ENCODE assay signal across 19 cellular contexts in the genomic region with DNA sequence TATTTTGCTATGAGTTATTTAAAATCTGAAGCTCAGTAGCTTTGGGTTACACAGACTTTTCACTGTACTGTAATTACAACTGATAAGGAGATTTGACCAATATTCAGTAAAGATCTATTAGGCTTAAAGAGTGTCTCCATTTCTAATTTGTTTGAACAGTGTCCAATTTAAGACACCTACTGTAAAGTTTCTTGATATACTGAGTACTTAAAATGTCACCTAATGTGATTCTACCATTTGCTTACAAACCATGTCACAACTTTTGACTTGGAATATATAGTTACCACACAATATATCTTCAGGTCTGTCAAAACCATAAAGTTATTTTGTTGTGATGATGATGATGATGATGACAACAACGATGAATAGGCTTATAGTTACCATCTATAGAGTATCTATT.
"Had no signal": no experiment of that assay in that cellular context is flagged by ENCODE, and none has a peak within 500 bp of the region (broad histone marks: within the 10 kb centered on the region; RNA-seq: fewer than 3 reads in every experiment).

No MANE protein-coding gene starts in this region.

- H3K9me3 Mint-ChIP-seq: effector memory CD8-positive, alpha-beta T cell; natural killer cell; stimulated activated naive B cell treated with anti-CD40 and anti-IgM and Interleukin-4, amounts not matched to agents 10 μg/mL and 1 μg/mL and 100 μg/mL, for 72 hours; stimulated activated naive CD8-positive, alpha-beta T cell treated with anti-CD3 and anti-CD28 coated beads, Interleukin-15, Interleukin-2, amounts not matched to agents 100 ng/mL and 50 ng/mL, for 24 hours had no signal

- H3K27ac Mint-ChIP-seq: natural killer cell; stimulated activated naive B cell treated with anti-CD40 and anti-IgM and Interleukin-4, amounts not matched to agents 10 μg/mL and 1 μg/mL and 100 μg/mL, for 72 hours; stimulated activated naive CD8-positive, alpha-beta T cell treated with anti-CD3 and anti-CD28 coated beads, Interleukin-15, Interleukin-2, amounts not matched to agents 100 ng/mL and 50 ng/mL, for 24 hours had no signal

- H3K27ac ChIP-seq: epithelial cell of prostate, gastrocnemius medialis, lower lobe of right lung, psoas muscle, skin epidermis, thoracic aorta, tibial nerve, upper lobe of right lung, uterus had no signal

- H3K4me1 ChIP-seq: gastrocnemius medialis, lower lobe of right lung, psoas muscle, uterus had no signal

- H3K36me3 Mint-ChIP-seq: natural killer cell had no signal

- H3K36me3 ChIP-seq: gastrocnemius medialis, lower lobe of right lung, ovary, thoracic aorta, tibial nerve, upper lobe of right lung, uterus had no signal

- H3K27me3 Mint-ChIP-seq: effector memory CD8-positive, alpha-beta T cell; stimulated activated naive B cell treated with anti-CD40 and anti-IgM and Interleukin-4, amounts not matched to agents 10 μg/mL and 1 μg/mL and 100 μg/mL, for 72 hours; stimulated activated naive CD8-positive, alpha-beta T cell treated with anti-CD3 and anti-CD28 coated beads, Interleukin-15, Interleukin-2, amounts not matched to agents 100 ng/mL and 50 ng/mL, for 24 hours had no signal

- H3K4me3 Mint-ChIP-seq: effector memory CD8-positive, alpha-beta T cell; natural killer cell; stimulated activated naive B cell treated with anti-CD40 and anti-IgM and Interleukin-4, amounts not matched to agents 10 μg/mL and 1 μg/mL and 100 μg/mL, for 72 hours; stimulated activated naive CD8-positive, alpha-beta T cell treated with anti-CD3 and anti-CD28 coated beads, Interleukin-15, Interleukin-2, amounts not matched to agents 100 ng/mL and 50 ng/mL, for 24 hours had no signal

- DNase-seq: cortex of kidney; effector memory CD8-positive, alpha-beta T cell; gastrocnemius medialis; left ventricle myocardium superior; lower lobe of right lung; natural killer cell; occipital lobe; psoas muscle; stimulated activated CD4-positive, alpha-beta T cell treated with anti-CD3 and anti-CD28 coated beads, Interleukin-2, amount 100 ng/mL, for 48 hours; stimulated activated naive B cell treated with anti-CD40 and anti-IgM and Interleukin-4, amounts not matched to agents 10 μg/mL and 1 μg/mL and 100 μg/mL, for 72 hours; upper lobe of right lung had no signal

- H3K27me3 ChIP-seq: gastrocnemius medialis, ovary, tibial nerve, upper lobe of right lung, uterus had no signal

- ATAC-seq: effector memory CD8-positive, alpha-beta T cell; esophagus mucosa; gastrocnemius medialis; left ventricle myocardium superior; natural killer cell; stimulated activated naive B cell treated with anti-CD40 and anti-IgM and Interleukin-4, amounts not matched to agents 10 μg/mL and 1 μg/mL and 100 μg/mL, for 72 hours had no signal

- H3K4me3 ChIP-seq: gastrocnemius medialis, lower lobe of right lung, ovary, psoas muscle, skin epidermis, thoracic aorta, tibial nerve, upper lobe of right lung, uterus had no signal

- H3K9me3 ChIP-seq: gastrocnemius medialis, lower lobe of right lung, ovary, psoas muscle, thoracic aorta, tibial nerve, upper lobe of right lung, uterus had no signal
